In the genomic region with DNA sequence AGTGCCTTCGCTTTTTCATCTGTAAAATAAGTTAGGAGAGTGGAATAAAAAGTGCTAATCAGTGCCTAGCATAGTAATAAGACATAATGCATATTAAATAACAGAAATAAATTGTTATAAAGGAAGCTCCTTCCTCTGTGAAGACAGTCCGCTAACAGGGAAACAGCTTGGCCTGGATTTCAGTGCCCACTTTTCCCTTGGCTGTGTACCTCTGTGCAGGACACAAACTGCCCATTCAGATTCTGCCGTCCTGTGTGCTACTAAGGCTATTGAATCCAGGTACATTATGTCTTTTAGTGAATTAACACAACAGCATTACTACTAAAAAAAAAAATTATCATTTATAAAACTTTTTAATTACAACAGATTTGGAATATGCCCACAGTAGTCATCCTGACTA, we compare ENCODE assay signal across 23 cellular contexts.
DNase-seq lines count a peak whose midpoint lies in the region; ATAC-seq and TF ChIP-seq lines count a peak whose summit lies in the region.
"Had no signal": no experiment of that assay in that cellular context is flagged by ENCODE, and none has a peak within 500 bp of the region (broad histone marks: within the 10 kb centered on the region; RNA-seq: fewer than 3 reads in every experiment).

No MANE protein-coding gene starts in this region.

- H3K4me3 ChIP-seq in left ventricle myocardium inferior, result peak overlapping the region; percentile 18
- H3K4me3 ChIP-seq in OCI-LY1 (ENCODE audit: low read depth, low read length, poor library complexity, severe bottlenecking), result peak overlapping the region; percentile 10
- H3K4me3 ChIP-seq: psoas muscle had no signal

- H3K27me3 ChIP-seq in left ventricle myocardium inferior (ENCODE audit: low read depth), result no peaks in the 10 kb centered on the region
- H3K27me3 ChIP-seq in OCI-LY1 (ENCODE audit: insufficient read depth, low read length), result no peaks in the 10 kb centered on the region
- H3K27me3 ChIP-seq: neutrophil had no signal

- TF ChIP-seq CTCF in left ventricle myocardium inferior (IDR thresholded peaks at IDR 0.05; ENCODE audit: borderline replicate concordance) (no peak), OCI-LY1 (IDR thresholded peaks at IDR 0.05; ENCODE audit: low read length) (no peak)

- H3K36me3 ChIP-seq in left ventricle myocardium inferior (no peaks in the 10 kb centered on the region), OCI-LY1 (ENCODE audit: insufficient read depth, low read length) (peaks cover 9% of the 10 kb centered on the region; the same call in 1 of the 2 replicates)
- H3K36me3 ChIP-seq: neutrophil had no signal

- intact Hi-C loops in left ventricle myocardium inferior (cut with micrococcal nuclease) (no loop called here), Right ventricle myocardium inferior (cut with DNase I) (no loop called here)

- H3K9me3 ChIP-seq in left ventricle myocardium inferior (replicated peaks) (no peaks in the 10 kb centered on the region), OCI-LY1 (ENCODE audit: low read length) (no peaks in the 10 kb centered on the region)
- H3K9me3 ChIP-seq: neutrophil, psoas muscle had no signal

- H3K9me2 ChIP-seq in OCI-LY1 (ENCODE audit: low read depth, low read length), result no peaks in the 10 kb centered on the region

- H4K20me1 ChIP-seq in OCI-LY1 (ENCODE audit: insufficient read depth, low read length), result no peaks in the 10 kb centered on the region

- peaks cover 96% of the 10 kb centered on the region for H3K4me1 ChIP-seq in left ventricle myocardium inferior
- peaks cover 77% of the 10 kb centered on the region for H3K4me1 ChIP-seq in OCI-LY1 (ENCODE audit: insufficient read depth, low read length, severe bottlenecking)

- H3K27ac ChIP-seq in left ventricle myocardium inferior (replicated peaks), result peak overlapping the region; percentile 20
- H3K27ac ChIP-seq in OCI-LY1 (ENCODE audit: low read depth, low read length, poor library complexity, severe bottlenecking), result peak overlapping the region; percentile 33
- H3K27ac ChIP-seq: neutrophil, psoas muscle had no signal

- peaks cover 14% of the 10 kb centered on the region for H3F3A ChIP-seq in OCI-LY1 (ENCODE audit: insufficient read depth, low read length)

- peak overlapping the region; percentile 52 for H3K4me2 ChIP-seq in OCI-LY1 (ENCODE audit: low read length)

- peaks cover 96% of the 10 kb centered on the region for H3K79me2 ChIP-seq in OCI-LY1 (ENCODE audit: insufficient read depth, low read length)

- H3K9ac ChIP-seq in OCI-LY1 (ENCODE audit: low read length), result peak overlapping the region; percentile 8; the same call in 1 of the 2 replicates

- ATAC-seq in Right ventricle myocardium inferior, result no peak
- no peak for ATAC-seq in GM18517 (IDR thresholded peaks at IDR 0.05; ENCODE audit: unreplicated experiment)
- ATAC-seq: PC-3 had no signal

- no peak overlapping the region for H2AFZ ChIP-seq in OCI-LY1 (ENCODE audit: low read length)

- DNase-seq in left ventricle myocardium inferior, result no peak
- DNase-seq in Right ventricle myocardium inferior (ENCODE audit: missing footprints), result no peak
- DNase-seq in cerebellar cortex (ENCODE audit: low spot score), result peak; percentile 58
- DNase-seq in NCI-H2171 treated with DMSO at 0.1 percent for 48 hours (lab: John Stamatoyannopoulos, UW), result no peak
- no peak for DNase-seq in central memory CD4-positive, alpha-beta T cell
- no peak for DNase-seq in HUDEP-2 (lab: John Stamatoyannopoulos, UW; ENCODE audit: unreplicated experiment in 76 of 76)
- DNase-seq: activated CD4-positive, alpha-beta memory T cell treated with anti-CD3 and anti-CD28 coated beads for 36 hours; activated gamma-delta T cell; activated T-cell treated with anti-CD3 and anti-CD28 coated beads for 4 hours; amniotic stem cell; glutamatergic neuron; HCEC 1CT; kidney; NCI-H1092 treated with DMSO at 0.1 percent for 48 hours; NCI-H2029 treated with DMSO at 0.1 percent for 48 hours; NCI-H446; PC-3; psoas muscle; SHP77 treated with DMSO at 0.1 percent for 48 hours; trophoblast cell had no signal
